Comparison of ENCODE assay signal across 10 cellular contexts in the genomic region with DNA sequence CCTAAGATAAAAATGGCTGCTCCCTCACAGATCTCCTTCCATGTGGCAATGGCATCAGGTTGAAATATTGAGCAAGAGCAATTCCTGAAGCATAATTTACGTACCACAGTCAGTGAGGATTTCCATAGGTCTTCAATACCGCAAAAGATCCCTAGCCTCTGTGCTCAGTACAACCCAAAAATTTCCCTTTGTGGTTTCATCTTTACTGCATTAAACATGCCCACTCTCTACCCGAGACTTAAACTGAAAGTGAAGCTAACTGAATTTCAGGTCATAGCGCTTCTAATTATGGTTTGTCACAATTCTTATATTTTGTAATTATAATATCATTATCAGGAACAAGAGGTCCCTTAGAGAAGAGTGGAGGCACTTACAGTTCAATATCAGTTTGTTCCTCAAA.
A peak's percentile ranks its signal among the peaks of the same experiment; 100 is the strongest.
DNase-seq lines count a peak whose midpoint lies in the region; ATAC-seq and TF ChIP-seq lines count a peak whose summit lies in the region.
"Had no signal": no experiment of that assay in that cellular context is flagged by ENCODE, and none has a peak within 500 bp of the region (broad histone marks: within the 10 kb centered on the region; RNA-seq: fewer than 3 reads in every experiment).

No MANE protein-coding gene starts in this region.

- no peaks in the 10 kb centered on the region for H3K4me1 Mint-ChIP-seq in activated T-helper 17 cell treated with anti-CD3 and anti-CD28 coated beads, Interleukin-2, amount 50 U/mL, for 72 hours
- H3K4me1 Mint-ChIP-seq: immature natural killer cell had no signal

- no peak for TF ChIP-seq POLR2A in breast epithelium (IDR thresholded peaks at IDR 0.05)

- no peak overlapping the region for H3K27ac Mint-ChIP-seq in activated T-helper 17 cell treated with anti-CD3 and anti-CD28 coated beads, Interleukin-2, amount 50 U/mL, for 72 hours
- H3K27ac Mint-ChIP-seq: immature natural killer cell had no signal

- no peaks in the 10 kb centered on the region for H3K36me3 Mint-ChIP-seq in activated T-helper 17 cell treated with anti-CD3 and anti-CD28 coated beads, Interleukin-2, amount 50 U/mL, for 72 hours (ENCODE audit: low read depth)
- H3K36me3 Mint-ChIP-seq: immature natural killer cell had no signal

- H3K9me3 ChIP-seq in lower lobe of right lung = no peaks in the 10 kb centered on the region
- no peaks in the 10 kb centered on the region for H3K9me3 ChIP-seq in breast epithelium
- H3K9me3 ChIP-seq: BE2C had no signal

- H3K27me3 ChIP-seq in lower lobe of right lung (ENCODE audit: low read depth) (no peaks in the 10 kb centered on the region), breast epithelium (no peaks in the 10 kb centered on the region)
- H3K27me3 ChIP-seq: BE2C had no signal

- intact Hi-C loops in lower lobe of right lung (cut with DNase I) = no loop called here
- intact Hi-C loops in breast epithelium (cut with DNase I; ENCODE audit: low total_unique reads) = no loop called here

- H3K36me3 ChIP-seq in lower lobe of right lung (no peaks in the 10 kb centered on the region), breast epithelium (no peaks in the 10 kb centered on the region)
- H3K36me3 ChIP-seq: BE2C had no signal

- no peak overlapping the region for H3K4me3 Mint-ChIP-seq in activated T-helper 17 cell treated with anti-CD3 and anti-CD28 coated beads, Interleukin-2, amount 50 U/mL, for 72 hours
- H3K4me3 Mint-ChIP-seq: immature natural killer cell had no signal

- H3K27ac ChIP-seq in lower lobe of right lung (no peak overlapping the region), breast epithelium (no peak overlapping the region)

- no peaks in the 10 kb centered on the region for H3K4me1 ChIP-seq in lower lobe of right lung
- H3K4me1 ChIP-seq in breast epithelium = no peaks in the 10 kb centered on the region
- H3K4me1 ChIP-seq: BE2C had no signal

- TF ChIP-seq CTCF in GM12865 (IDR thresholded peaks at IDR 0.05; ENCODE audit: insufficient read depth, low read depth, low read length, missing control alignments) (no peak), lower lobe of right lung (IDR thresholded peaks at IDR 0.05) (no peak), breast epithelium (IDR thresholded peaks at IDR 0.05) (no peak)

- H3K9me3 Mint-ChIP-seq in activated T-helper 17 cell treated with anti-CD3 and anti-CD28 coated beads, Interleukin-2, amount 50 U/mL, for 72 hours = peaks cover 6% of the 10 kb centered on the region

- peak; percentile 65 for DNase-seq in GM12865 (ENCODE audit: low read depth)
- no peak for DNase-seq in lower lobe of right lung
- no peak for DNase-seq in cerebellar nuclear complex (lab: John Stamatoyannopoulos, UW)
- no peak for DNase-seq in breast epithelium (ENCODE audit: low spot score in 2 of 2)
- DNase-seq: BE2C, immature natural killer cell had no signal

- H3K27me3 Mint-ChIP-seq in activated T-helper 17 cell treated with anti-CD3 and anti-CD28 coated beads, Interleukin-2, amount 50 U/mL, for 72 hours = no peaks in the 10 kb centered on the region

- H3K4me3 ChIP-seq in GM12865 (ENCODE audit: low read depth, low read length) (peak overlapping the region; percentile 2), lower lobe of right lung (no peak overlapping the region), breast epithelium (no peak overlapping the region)

- ATAC-seq in GM19438 (IDR thresholded peaks at IDR 0.05; ENCODE audit: low read depth, unreplicated experiment) (peak; percentile 55), HG02870 (IDR thresholded peaks at IDR 0.05; ENCODE audit: unreplicated experiment) (peak; percentile 72), HG03565 (IDR thresholded peaks at IDR 0.05; ENCODE audit: unreplicated experiment) (peak; percentile 58), lower lobe of right lung (no peak)
- ATAC-seq in activated T-helper 17 cell treated with anti-CD3 and anti-CD28 coated beads, Interleukin-2, amount 50 U/mL, for 72 hours (replicated peaks) = no peak

Comparison
In these comparisons a context has a peak if more than half of its experiments do, and no peak if none do; other contexts are left out.
1. ATAC-seq: peak in GM19438 (single experiment), HG02870 (single experiment) and HG03565 (single experiment); none in activated T-helper 17 cell treated with anti-CD3 and anti-CD28 coated beads, Interleukin-2, amount 50 U/mL, for 72 hours (single experiment) and lower lobe of right lung (0 of 2).